18 cellular contexts compared by ENCODE assay signal in the genomic region with DNA sequence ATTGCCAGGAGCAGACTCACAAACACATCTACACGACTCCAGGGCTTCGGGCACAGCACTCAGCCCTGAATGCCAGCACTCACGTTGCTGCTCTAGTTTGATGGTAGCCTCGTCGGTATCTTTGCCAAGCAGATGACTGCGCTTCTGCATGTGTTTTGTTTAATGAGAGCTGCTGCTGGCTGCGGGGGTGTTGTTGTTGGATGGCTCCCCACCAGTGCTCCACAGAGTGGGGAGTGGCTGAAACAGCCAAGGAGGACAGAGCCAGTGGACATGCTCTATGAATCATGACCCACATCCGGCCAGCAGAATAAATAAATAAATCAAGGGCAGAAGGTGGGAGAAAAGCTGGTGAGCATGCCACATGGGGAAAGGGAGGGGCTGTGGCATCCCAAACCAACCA.
A peak's percentile ranks its signal among the peaks of the same experiment; 100 is the strongest.
DNase-seq lines count a peak whose midpoint lies in the region; ATAC-seq and TF ChIP-seq lines count a peak whose summit lies in the region.
"Had no signal": no experiment of that assay in that cellular context is flagged by ENCODE, and none has a peak within 500 bp of the region (broad histone marks: within the 10 kb centered on the region; RNA-seq: fewer than 3 reads in every experiment).

No MANE protein-coding gene starts in this region.

- CTCF ChIA-PET in activated CD4-positive, alpha-beta T cell treated with anti-CD3 and anti-CD28 coated beads for 36 hours (lab: Charles Lee) = interaction anchor here (0.7 kb wide), 1 partner anchor 11 kb away, joined by 3 read pairs; no protein-coding TSS in a partner anchor

- no peaks in the 10 kb centered on the region for H3K4me1 Mint-ChIP-seq in activated CD4-positive, alpha-beta T cell treated with anti-CD3 and anti-CD28 coated beads for 36 hours
- H3K4me1 Mint-ChIP-seq: IgD-negative memory B cell had no signal

- no peak overlapping the region for H3K27ac Mint-ChIP-seq in activated CD4-positive, alpha-beta T cell treated with anti-CD3 and anti-CD28 coated beads for 36 hours
- H3K27ac Mint-ChIP-seq: activated CD4-positive, alpha-beta memory T cell treated with anti-CD3 and anti-CD28 coated beads for 36 hours; activated T-helper 1 cell treated with anti-CD3 and anti-CD28 coated beads, Interleukin-12 subunit alpha, Interleukin-12 subunit beta, Interleukin-2, Interleukin-4 antibody, amounts not matched to agents 30 ng/mL and 10 ng/mL and 1 ng/mL, durations not matched to agents 14 hours and 24 hours and 36 hours; CD4-positive, alpha-beta T cell; IgD-negative memory B cell had no signal

- TF ChIP-seq POLR2A in adrenal gland (IDR thresholded peaks at IDR 0.05) = no peak
- TF ChIP-seq POLR2A in testis (IDR thresholded peaks at IDR 0.05) = no peak

- H3K27me3 Mint-ChIP-seq in activated CD4-positive, alpha-beta T cell treated with anti-CD3 and anti-CD28 coated beads for 36 hours = peaks cover 4% of the 10 kb centered on the region
- H3K27me3 Mint-ChIP-seq: activated CD4-positive, alpha-beta memory T cell treated with anti-CD3 and anti-CD28 coated beads for 36 hours; CD4-positive, alpha-beta T cell; IgD-negative memory B cell had no signal

- DNase-seq in DMS53 (lab: John Stamatoyannopoulos, UW) (peak; percentile 31), DMS53 treated with DMSO at 0.1 percent for 48 hours (lab: John Stamatoyannopoulos, UW; ENCODE audit: unreplicated experiment) (no peak), adrenal gland (peak in 6 of 7 donors; percentile 6 to 55 (median 30)), kidney epithelial cell (ENCODE audit: low read depth) (peak; percentile 71), testis (peak; percentile 33), SIG-M5 (lab: John Stamatoyannopoulos, UW) (no peak)
- no peak for DNase-seq in activated CD4-positive, alpha-beta T cell treated with anti-CD3 and anti-CD28 coated beads for 36 hours
- DNase-seq: activated CD4-positive, alpha-beta memory T cell treated with anti-CD3 and anti-CD28 coated beads for 36 hours; CD4-positive, alpha-beta T cell; foreskin fibroblast; NCI-H1105 treated with DMSO at 0.1 percent for 48 hours; stimulated activated naive CD8-positive, alpha-beta T cell treated with anti-CD3 and anti-CD28 coated beads, Interleukin-15, Interleukin-2, amounts not matched to agents 100 U/mL and 50 U/mL, for 24 hours had no signal

- H3K9me3 ChIP-seq in adrenal gland (replicated peaks in 1 of 3) = no peaks in the 10 kb centered on the region
- no peaks in the 10 kb centered on the region for H3K9me3 ChIP-seq in testis
- H3K9me3 ChIP-seq: neutrophil had no signal

- H3K36me3 Mint-ChIP-seq in activated CD4-positive, alpha-beta T cell treated with anti-CD3 and anti-CD28 coated beads for 36 hours (ENCODE audit: low read depth) = no peaks in the 10 kb centered on the region
- H3K36me3 Mint-ChIP-seq: activated CD4-positive, alpha-beta memory T cell treated with anti-CD3 and anti-CD28 coated beads for 36 hours; IgD-negative memory B cell had no signal

- no peak overlapping the region for H3K27ac ChIP-seq in adrenal gland
- H3K27ac ChIP-seq in testis = no peak overlapping the region
- H3K27ac ChIP-seq: 22Rv1, neutrophil had no signal

- TF ChIP-seq CTCF in adrenal gland (IDR thresholded peaks at IDR 0.05) (no peak), kidney epithelial cell (IDR thresholded peaks at IDR 0.05; ENCODE audit: insufficient read depth, low read length, poor library complexity, severe bottlenecking) (no peak), testis (IDR thresholded peaks at IDR 0.05) (no peak)

- POLR2A ChIA-PET in activated CD4-positive, alpha-beta T cell treated with anti-CD3 and anti-CD28 coated beads for 36 hours (lab: Charles Lee) = no interaction called here

- peaks cover 5% of the 10 kb centered on the region for H3K9me3 Mint-ChIP-seq in activated CD4-positive, alpha-beta T cell treated with anti-CD3 and anti-CD28 coated beads for 36 hours (ENCODE audit: low read depth)

- intact Hi-C loops in adrenal gland (cut with DNase I) = no loop called here
- intact Hi-C loops in testis (cut with DNase I; ENCODE audit: low total_unique reads) = no loop called here
- intact Hi-C loops in activated CD4-positive, alpha-beta T cell treated with anti-CD3 and anti-CD28 coated beads for 36 hours (cut with DNase I, micrococcal nuclease) = no loop called here

- ATAC-seq in activated CD4-positive, alpha-beta T cell treated with anti-CD3 and anti-CD28 coated beads for 36 hours = no peak
- no peak for ATAC-seq in GM21360 (IDR thresholded peaks at IDR 0.05; ENCODE audit: unreplicated experiment)
- ATAC-seq: stimulated activated naive CD8-positive, alpha-beta T cell treated with anti-CD3 and anti-CD28 coated beads, Interleukin-15, Interleukin-2, amounts not matched to agents 100 U/mL and 50 U/mL, for 24 hours had no signal

- H3K4me1 ChIP-seq in adrenal gland (replicated peaks in 1 of 2) (no peaks in the 10 kb centered on the region), testis (no peaks in the 10 kb centered on the region)

- no peaks in the 10 kb centered on the region for H3K27me3 ChIP-seq in adrenal gland
- no peaks in the 10 kb centered on the region for H3K27me3 ChIP-seq in kidney epithelial cell (ENCODE audit: control insufficient read depth, insufficient read depth, low read length)
- H3K27me3 ChIP-seq in testis = no peaks in the 10 kb centered on the region
- H3K27me3 ChIP-seq: neutrophil had no signal

- 49 to 71% (median 58%) methylated on average over 8 of the region's 8 CpGs for WGBS in adrenal gland, 4 donors
- 27 to 47% methylated on average over 8 of the region's 8 CpGs for WGBS in testis, 2 donors

- H3K4me3 ChIP-seq in adrenal gland (no peak overlapping the region), kidney epithelial cell (ENCODE audit: low read depth, low read length) (no peak overlapping the region), testis (no peak overlapping the region)
- H3K4me3 ChIP-seq: smooth muscle cell had no signal

- no peaks in the 10 kb centered on the region for H3K36me3 ChIP-seq in adrenal gland (replicated peaks in 1 of 2)
- H3K36me3 ChIP-seq in kidney epithelial cell (ENCODE audit: control insufficient read depth, insufficient read depth, low read length) = no peaks in the 10 kb centered on the region
- H3K36me3 ChIP-seq in testis (ENCODE audit: low read depth, missing control alignments) = no peaks in the 10 kb centered on the region
- H3K36me3 ChIP-seq: neutrophil had no signal

- no peak overlapping the region for H3K4me3 Mint-ChIP-seq in activated CD4-positive, alpha-beta T cell treated with anti-CD3 and anti-CD28 coated beads for 36 hours
- H3K4me3 Mint-ChIP-seq: activated CD4-positive, alpha-beta memory T cell treated with anti-CD3 and anti-CD28 coated beads for 36 hours; activated T-helper 1 cell treated with anti-CD3 and anti-CD28 coated beads, Interleukin-12 subunit alpha, Interleukin-12 subunit beta, Interleukin-2, Interleukin-4 antibody, amounts not matched to agents 30 ng/mL and 10 ng/mL and 1 ng/mL, durations not matched to agents 14 hours and 24 hours and 36 hours; CD4-positive, alpha-beta T cell; IgD-negative memory B cell had no signal

Comparison
In these comparisons a context has a peak if more than half of its experiments do, and no peak if none do; other contexts are left out.
1. DNase-seq: peak in DMS53 (single experiment), adrenal gland (6 of 7), kidney epithelial cell (single experiment) and testis (single experiment); none in DMS53 treated with DMSO at 0.1 percent for 48 hours (single experiment), activated CD4-positive, alpha-beta T cell treated with anti-CD3 and anti-CD28 coated beads for 36 hours (single experiment) and SIG-M5 (single experiment).